10 cellular contexts compared by ENCODE assay signal in genomic region chr9:126154182-126154827, GRCh38.
"Had no signal": no experiment of that assay in that cellular context is flagged by ENCODE, and none has a peak within 500 bp of the region (broad histone marks: within the 10 kb centered on the region; RNA-seq: fewer than 3 reads in every experiment).

No MANE protein-coding gene starts in this region.

- DNase-seq: activated B cell treated with CpG ODN at 0.5 μM for 24 hours; activated CD4-positive, alpha-beta T cell treated with anti-CD3 and anti-CD28 coated beads for 48 hours; activated naive CD4-positive, alpha-beta T cell treated with Interleukin-2 at 50 U/mL for 16 hours; nephron progenitor cell; sigmoid colon; stimulated activated CD4-positive, alpha-beta T cell treated with anti-CD3 and anti-CD28 coated beads, Interleukin-2, amount 100 ng/mL, for 24 hours; transverse colon had no signal

- H3K4me1 ChIP-seq: ascending aorta, breast epithelium had no signal

- H3K9me3 ChIP-seq: ascending aorta, breast epithelium, sigmoid colon, transverse colon had no signal

- H3K27ac ChIP-seq: ascending aorta, breast epithelium, epithelial cell of prostate, sigmoid colon, transverse colon had no signal

- H3K4me3 ChIP-seq: ascending aorta, breast epithelium, sigmoid colon, transverse colon had no signal

- H3K36me3 ChIP-seq: ascending aorta, breast epithelium, sigmoid colon, transverse colon had no signal

- H3K27me3 ChIP-seq: ascending aorta, sigmoid colon, transverse colon had no signal
